15 cellular contexts compared by ENCODE assay signal in genomic region chr7:158129037-158130022, GRCh38.
DNase-seq lines count a peak whose midpoint lies in the region; ATAC-seq and TF ChIP-seq lines count a peak whose summit lies in the region.
"Had no signal": no experiment of that assay in that cellular context is flagged by ENCODE, and none has a peak within 500 bp of the region (broad histone marks: within the 10 kb centered on the region; RNA-seq: fewer than 3 reads in every experiment).

No MANE protein-coding gene starts in this region.

- no peak for ATAC-seq in left cardiac atrium
- ATAC-seq in GM18498 (IDR thresholded peaks at IDR 0.05; ENCODE audit: unreplicated experiment), result no peak

- no peaks in the 10 kb centered on the region for H3K79me2 ChIP-seq in trophoblast cell (ENCODE audit: control insufficient read depth, insufficient read depth, low read length, poor library complexity)

- no peak overlapping the region for H3K14ac ChIP-seq in trophoblast cell (ENCODE audit: low read length)

- H2AK5ac ChIP-seq in trophoblast cell (ENCODE audit: low read length), result no peak overlapping the region

- WGBS in trophoblast cell (ENCODE audit: extremely low coverage, insufficient coverage, insufficient read length), result 100% methylated on average over 2 of the region's 12 CpGs

- intact Hi-C loops in cardiac septum (cut with DNase I), result no loop called here
- intact Hi-C loops in left cardiac atrium (cut with DNase I), result no loop called here
- intact Hi-C loops in head of caudate nucleus (cut with DNase I), result no loop called here
- intact Hi-C loops in colonic mucosa (cut with DNase I), result no loop called here

- H3K9ac ChIP-seq in trophoblast cell (ENCODE audit: low read length), result no peak overlapping the region
- no peak overlapping the region for H3K9ac ChIP-seq in colonic mucosa (ENCODE audit: low read depth in 2 of 2, low read length in 2 of 2)
- H3K9ac ChIP-seq: BLaER1 treated with 17β-estradiol and CSF1 and Interleukin-3, amounts not matched to agents 10 nM and 100 nM; SK-N-SH had no signal

- no peak overlapping the region for H3K4ac ChIP-seq in trophoblast cell (ENCODE audit: low read depth, low read length)

- H3K18ac ChIP-seq in trophoblast cell (ENCODE audit: low read length), result no peak overlapping the region

- H3K79me1 ChIP-seq in trophoblast cell (ENCODE audit: low read length), result no peaks in the 10 kb centered on the region

- H2AFZ ChIP-seq in trophoblast cell (ENCODE audit: insufficient read depth, low read length, poor library complexity), result no peak overlapping the region

- H3K4me1 ChIP-seq in trophoblast cell (ENCODE audit: control insufficient read depth in 1 of 2, insufficient read depth in 2 of 2, low read length in 2 of 2), result no peaks in the 10 kb centered on the region
- H3K4me1 ChIP-seq in effector memory CD4-positive, alpha-beta T cell (ENCODE audit: control insufficient read depth, insufficient read depth, low read length, poor library complexity, severe bottlenecking), result no peaks in the 10 kb centered on the region
- no peaks in the 10 kb centered on the region for H3K4me1 ChIP-seq in colonic mucosa

- H3K36me3 ChIP-seq in trophoblast cell (ENCODE audit: control insufficient read depth in 1 of 2, insufficient read depth in 2 of 2, low read length in 2 of 2), result no peaks in the 10 kb centered on the region
- H3K36me3 ChIP-seq in effector memory CD4-positive, alpha-beta T cell (ENCODE audit: control insufficient read depth, insufficient read depth, low read length), result no peaks in the 10 kb centered on the region
- no peaks in the 10 kb centered on the region for H3K36me3 ChIP-seq in colonic mucosa
- H3K36me3 ChIP-seq: BLaER1 treated with 17β-estradiol and CSF1 and Interleukin-3, amounts not matched to agents 10 nM and 100 nM had no signal

- TF ChIP-seq CTCF in colonic mucosa (IDR thresholded peaks at IDR 0.05), result no peak

- no peak overlapping the region for H4K8ac ChIP-seq in trophoblast cell (ENCODE audit: low read depth, low read length)

- H3K4me3 ChIP-seq in trophoblast cell (ENCODE audit: low read depth, low read length) (peak overlapping the region; percentile 63), colonic mucosa (no peak overlapping the region)
- no peak overlapping the region for H3K4me3 ChIP-seq in effector memory CD4-positive, alpha-beta T cell (ENCODE audit: insufficient read depth, low read depth, low read length, poor library complexity, severe bottlenecking)
- H3K4me3 ChIP-seq: BLaER1 treated with 17β-estradiol and CSF1 and Interleukin-3, amounts not matched to agents 10 nM and 100 nM had no signal

- H4K12ac ChIP-seq in trophoblast cell (ENCODE audit: low read depth, low read length), result no peak overlapping the region

- no peak overlapping the region for H2BK12ac ChIP-seq in trophoblast cell (ENCODE audit: low read length)

- H3K9me3 ChIP-seq in trophoblast cell (ENCODE audit: insufficient read depth, low read depth, low read length), result peaks cover 45% of the 10 kb centered on the region
- no peaks in the 10 kb centered on the region for H3K9me3 ChIP-seq in effector memory CD4-positive, alpha-beta T cell (ENCODE audit: control insufficient read depth, low read length)
- H3K9me3 ChIP-seq in colonic mucosa, result no peaks in the 10 kb centered on the region
- H3K9me3 ChIP-seq: SK-N-SH had no signal

- no peak overlapping the region for H2BK5ac ChIP-seq in trophoblast cell (ENCODE audit: low read depth, low read length, poor library complexity)

- H3K4me2 ChIP-seq in trophoblast cell (ENCODE audit: low read length), result no peak overlapping the region
- H3K4me2 ChIP-seq: BLaER1 treated with 17β-estradiol and CSF1 and Interleukin-3, amounts not matched to agents 10 nM and 100 nM; SK-N-SH had no signal

- H4K91ac ChIP-seq in trophoblast cell (ENCODE audit: low read depth, low read length), result no peak overlapping the region

- H2BK120ac ChIP-seq in trophoblast cell (ENCODE audit: insufficient read depth, low read length, poor library complexity), result no peak overlapping the region

- no peak overlapping the region for H3K27ac ChIP-seq in trophoblast cell (ENCODE audit: low read depth, low read length)
- H3K27ac ChIP-seq in effector memory CD4-positive, alpha-beta T cell (ENCODE audit: insufficient read depth, low read length, poor library complexity, severe bottlenecking), result no peak overlapping the region
- H3K27ac ChIP-seq in colonic mucosa, result no peak overlapping the region
- H3K27ac ChIP-seq: BLaER1 treated with 17β-estradiol and CSF1 and Interleukin-3, amounts not matched to agents 10 nM and 100 nM had no signal

- H3K27me3 ChIP-seq in trophoblast cell (ENCODE audit: insufficient read depth, low read length) (no peaks in the 10 kb centered on the region), colonic mucosa (no peaks in the 10 kb centered on the region)
- H3K27me3 ChIP-seq in effector memory CD4-positive, alpha-beta T cell (replicated peaks; ENCODE audit: control insufficient read depth, insufficient read depth, low read length, poor library complexity, severe bottlenecking), result no peaks in the 10 kb centered on the region
- H3K27me3 ChIP-seq: BLaER1 treated with 17β-estradiol and CSF1 and Interleukin-3, amounts not matched to agents 10 nM and 100 nM had no signal

- peak; percentile 14 for DNase-seq in cardiac septum (ENCODE audit: low spot score)
- DNase-seq in left cardiac atrium, result no peak
- DNase-seq in head of caudate nucleus, result peak in 32 of 42 donors; percentile 20 to 81 (median 52)
- DNase-seq in trophoblast cell, result no peak
- no peak for DNase-seq in NCI-H1436 (lab: John Stamatoyannopoulos, UW)
- no peak for DNase-seq in effector memory CD4-positive, alpha-beta T cell
- DNase-seq in colonic mucosa, result no peak
- DNase-seq: GF-D8, NCI-H146, NCI-H2107, NCI-H748 treated with DMSO at 0.1 percent for 48 hours, Right ventricle myocardium superior, SK-N-SH had no signal

- peak overlapping the region; percentile 98 for H3K23ac ChIP-seq in trophoblast cell (ENCODE audit: low read length)

Comparison
In these comparisons a context has a peak if more than half of its experiments do, and no peak if none do; other contexts are left out.
1. DNase-seq: peak in cardiac septum (single experiment) and head of caudate nucleus (32 of 42); none in left cardiac atrium (single experiment), trophoblast cell (0 of 2), NCI-H1436 (single experiment), effector memory CD4-positive, alpha-beta T cell (0 of 3) and colonic mucosa (single experiment).